In genomic region chr10:115947104-115947503, GRCh38 we compare ENCODE assay signal across 23 cellular contexts.
DNase-seq lines count a peak whose midpoint lies in the region; ATAC-seq, FAIRE-seq and TF ChIP-seq lines count a peak whose summit lies in the region.
"Had no signal": no experiment of that assay in that cellular context is flagged by ENCODE, and none has a peak within 500 bp of the region (broad histone marks: within the 10 kb centered on the region; RNA-seq: fewer than 3 reads in every experiment).

No MANE protein-coding gene starts in this region.

- no peaks in the 10 kb centered on the region for H3K27me3 Mint-ChIP-seq in astrocyte (ENCODE audit: low read depth, unreplicated experiment)
- no peaks in the 10 kb centered on the region for H3K27me3 Mint-ChIP-seq in activated CD4-positive, alpha-beta T cell treated with anti-CD3 and anti-CD28 coated beads, Interleukin-2, amount 10 ng/mL, durations not matched to agents 7 days and 5 days
- peaks cover 0 to 4% (median 0%) of the 10 kb centered on the region in 5 donors for H3K27me3 Mint-ChIP-seq in naive thymus-derived CD4-positive, alpha-beta T cell
- H3K27me3 Mint-ChIP-seq: activated B cell treated with CpG ODN at 0.5 μM for 24 hours; CD8-positive, alpha-beta memory T cell had no signal

- ATAC-seq in naive thymus-derived CD4-positive, alpha-beta T cell, result no peak
- ATAC-seq: left cardiac atrium had no signal

- CTCF ChIA-PET in activated CD4-positive, alpha-beta T cell treated with anti-CD3 and anti-CD28 coated beads, Interleukin-2, amount 10 ng/mL, durations not matched to agents 7 days and 5 days (lab: Charles Lee), result no interaction called here
- CTCF ChIA-PET in naive thymus-derived CD4-positive, alpha-beta T cell (lab: Charles Lee), result interaction anchor here (0.6 kb wide), 1 partner anchor 636 kb away, joined by 3 read pairs; no protein-coding TSS in a partner anchor

- H3K27ac Mint-ChIP-seq in astrocyte (ENCODE audit: unreplicated experiment), result peak overlapping the region; percentile 94
- no peak overlapping the region for H3K27ac Mint-ChIP-seq in activated CD4-positive, alpha-beta T cell treated with anti-CD3 and anti-CD28 coated beads, Interleukin-2, amount 10 ng/mL, durations not matched to agents 7 days and 5 days
- no peak overlapping the region for H3K27ac Mint-ChIP-seq in naive thymus-derived CD4-positive, alpha-beta T cell
- H3K27ac Mint-ChIP-seq: activated B cell treated with CpG ODN at 0.5 μM for 24 hours; CD8-positive, alpha-beta memory T cell had no signal

- no peaks in the 10 kb centered on the region for H3K36me3 Mint-ChIP-seq in astrocyte (ENCODE audit: low read depth, unreplicated experiment)
- H3K36me3 Mint-ChIP-seq in activated CD4-positive, alpha-beta T cell treated with anti-CD3 and anti-CD28 coated beads, Interleukin-2, amount 10 ng/mL, durations not matched to agents 7 days and 5 days (ENCODE audit: low read depth), result no peaks in the 10 kb centered on the region
- H3K36me3 Mint-ChIP-seq in naive thymus-derived CD4-positive, alpha-beta T cell, result no peaks in the 10 kb centered on the region
- H3K36me3 Mint-ChIP-seq: CD8-positive, alpha-beta memory T cell had no signal

- H3K9me3 Mint-ChIP-seq in astrocyte (ENCODE audit: unreplicated experiment), result peaks cover 1% of the 10 kb centered on the region
- H3K9me3 Mint-ChIP-seq in activated CD4-positive, alpha-beta T cell treated with anti-CD3 and anti-CD28 coated beads, Interleukin-2, amount 10 ng/mL, durations not matched to agents 7 days and 5 days, result no peaks in the 10 kb centered on the region
- H3K9me3 Mint-ChIP-seq in naive thymus-derived CD4-positive, alpha-beta T cell, result peaks cover 0 to 11% (median 0%) of the 10 kb centered on the region in 11 donors
- H3K9me3 Mint-ChIP-seq: activated B cell treated with CpG ODN at 0.5 μM for 24 hours had no signal

- no peaks in the 10 kb centered on the region for H3K79me2 ChIP-seq in astrocyte (ENCODE audit: insufficient read depth, low read length)

- FAIRE-seq in astrocyte (lab: Jason Lieb, UNC), result peak; percentile 79
- FAIRE-seq: bronchial epithelial cell, endometrium, GM12892 had no signal

- peak; percentile 77 for DNase-seq in A172 (ENCODE audit: low spot score)
- peak; percentile 48 for DNase-seq in HS-27A (ENCODE audit: low read depth)
- peak; percentile 76 for DNase-seq in astrocyte (ENCODE audit: low read depth)
- peak; percentile 23 for DNase-seq in iPS DF 19.7 (ENCODE audit: low read depth, low spot score)
- no peak for DNase-seq in NCI-H524 (lab: John Stamatoyannopoulos, UW)
- no peak for DNase-seq in activated CD4-positive, alpha-beta T cell treated with anti-CD3 and anti-CD28 coated beads, Interleukin-2, amount 10 ng/mL, durations not matched to agents 7 days and 5 days
- DNase-seq in naive thymus-derived CD4-positive, alpha-beta T cell, result no peak
- no peak for DNase-seq in NCI-H82 (lab: John Stamatoyannopoulos, UW)
- DNase-seq: activated B cell treated with CpG ODN at 0.5 μM for 24 hours; activated gamma-delta T cell treated with Interleukin-2 at 50 U/mL for 16 hours; CD8-positive, alpha-beta memory T cell; head of caudate nucleus; Karpas-422; left cardiac atrium; NCI-H1436; NCI-H510A treated with DMSO at 0.1 percent for 48 hours; OCI-M1; substantia nigra had no signal

- no peak overlapping the region for H3K4me3 ChIP-seq in astrocyte (ENCODE audit: insufficient read depth, low read depth, low read length)
- no peak overlapping the region for H3K4me3 ChIP-seq in naive thymus-derived CD4-positive, alpha-beta T cell (ENCODE audit: low read length)
- H3K4me3 ChIP-seq: HAP-1 had no signal

- no peak overlapping the region for H2AFZ ChIP-seq in astrocyte (ENCODE audit: low read depth, low read length)

- H3K4me1 Mint-ChIP-seq in astrocyte (ENCODE audit: low read depth, unreplicated experiment), result peaks cover 24% of the 10 kb centered on the region
- no peaks in the 10 kb centered on the region for H3K4me1 Mint-ChIP-seq in activated CD4-positive, alpha-beta T cell treated with anti-CD3 and anti-CD28 coated beads, Interleukin-2, amount 10 ng/mL, durations not matched to agents 7 days and 5 days
- no peaks in the 10 kb centered on the region for H3K4me1 Mint-ChIP-seq in naive thymus-derived CD4-positive, alpha-beta T cell
- H3K4me1 Mint-ChIP-seq: activated B cell treated with CpG ODN at 0.5 μM for 24 hours; CD8-positive, alpha-beta memory T cell had no signal

- intact Hi-C loops in naive thymus-derived CD4-positive, alpha-beta T cell (cut with micrococcal nuclease), result no loop called here

- H3K4me2 ChIP-seq in astrocyte (ENCODE audit: low read length), result peak overlapping the region; percentile 47

- no peak overlapping the region for H3K4me3 Mint-ChIP-seq in astrocyte (ENCODE audit: unreplicated experiment)
- no peak overlapping the region for H3K4me3 Mint-ChIP-seq in activated CD4-positive, alpha-beta T cell treated with anti-CD3 and anti-CD28 coated beads, Interleukin-2, amount 10 ng/mL, durations not matched to agents 7 days and 5 days
- no peak overlapping the region for H3K4me3 Mint-ChIP-seq in naive thymus-derived CD4-positive, alpha-beta T cell
- H3K4me3 Mint-ChIP-seq: activated B cell treated with CpG ODN at 0.5 μM for 24 hours; CD8-positive, alpha-beta memory T cell had no signal

- peak overlapping the region; percentile 10 for H3K27ac ChIP-seq in astrocyte (ENCODE audit: low read depth, low read length)
- no peak overlapping the region for H3K27ac ChIP-seq in naive thymus-derived CD4-positive, alpha-beta T cell (ENCODE audit: low read depth, low read length)
- H3K27ac ChIP-seq: 22Rv1 had no signal

- H3K4me1 ChIP-seq in astrocyte (ENCODE audit: insufficient read depth, low read length), result peaks cover 15% of the 10 kb centered on the region
- H3K4me1 ChIP-seq in naive thymus-derived CD4-positive, alpha-beta T cell (ENCODE audit: control insufficient read depth in 2 of 2, insufficient read depth in 2 of 2, low read length in 2 of 2), result no peaks in the 10 kb centered on the region

- no peaks in the 10 kb centered on the region for H3K9me3 ChIP-seq in astrocyte (ENCODE audit: insufficient read depth, low read depth, low read length)
- no peaks in the 10 kb centered on the region for H3K9me3 ChIP-seq in naive thymus-derived CD4-positive, alpha-beta T cell (ENCODE audit: control insufficient read depth in 2 of 3, low read length in 3 of 3)
- H3K9me3 ChIP-seq: HAP-1 had no signal

- POLR2A ChIA-PET in activated CD4-positive, alpha-beta T cell treated with anti-CD3 and anti-CD28 coated beads, Interleukin-2, amount 10 ng/mL, durations not matched to agents 7 days and 5 days (lab: Charles Lee), result no interaction called here
- POLR2A ChIA-PET in naive thymus-derived CD4-positive, alpha-beta T cell (lab: Charles Lee), result no interaction called here

- H4K20me1 ChIP-seq in astrocyte (ENCODE audit: insufficient read depth, low read length), result no peaks in the 10 kb centered on the region

- no peak for TF ChIP-seq CTCF in astrocyte (IDR thresholded peaks at IDR 0.05; ENCODE audit: insufficient read depth, low read depth, low read length)

- H3K36me3 ChIP-seq in astrocyte (ENCODE audit: insufficient read depth, low read length), result no peaks in the 10 kb centered on the region
- no peaks in the 10 kb centered on the region for H3K36me3 ChIP-seq in naive thymus-derived CD4-positive, alpha-beta T cell (ENCODE audit: control insufficient read depth in 2 of 3, insufficient read depth in 3 of 3, low read length in 3 of 3)
- H3K36me3 ChIP-seq: HAP-1 had no signal

- no peaks in the 10 kb centered on the region for H3K27me3 ChIP-seq in astrocyte (ENCODE audit: insufficient read depth, low read length)
- H3K27me3 ChIP-seq in naive thymus-derived CD4-positive, alpha-beta T cell (ENCODE audit: control insufficient read depth in 2 of 2, insufficient read depth in 2 of 2, low read length in 2 of 2), result no peaks in the 10 kb centered on the region

- H3K9ac ChIP-seq in astrocyte (ENCODE audit: low read length), result no peak overlapping the region

Comparison
In these comparisons a context has a peak if more than half of its experiments do, and no peak if none do; other contexts are left out.
1. DNase-seq: peak in A172 (single experiment), HS-27A (single experiment), astrocyte (single experiment) and iPS DF 19.7 (single experiment); none in NCI-H524 (0 of 2), activated CD4-positive, alpha-beta T cell treated with anti-CD3 and anti-CD28 coated beads, Interleukin-2, amount 10 ng/mL, durations not matched to agents 7 days and 5 days (single experiment), naive thymus-derived CD4-positive, alpha-beta T cell (0 of 9) and NCI-H82 (single experiment).